In genomic region chr18:60069145-60069544, GRCh38 we compare ENCODE assay signal across 22 cellular contexts.
A peak's percentile ranks its signal among the peaks of the same experiment; 100 is the strongest.
DNase-seq lines count a peak whose midpoint lies in the region; ATAC-seq, FAIRE-seq and TF ChIP-seq lines count a peak whose summit lies in the region.
"Had no signal": no experiment of that assay in that cellular context is flagged by ENCODE, and none has a peak within 500 bp of the region (broad histone marks: within the 10 kb centered on the region; RNA-seq: fewer than 3 reads in every experiment).

No MANE protein-coding gene starts in this region.

- no peak overlapping the region for H4K5ac ChIP-seq in H1 (ENCODE audit: insufficient read length, low read depth, low read length)

- H2BK120ac ChIP-seq in H1 (replicated peaks; ENCODE audit: low read depth, low read length): no peak overlapping the region

- ATAC-seq in SK-N-SH treated with all-trans-retinoic acid at 6 μM for 48 hours (no peak), HG02763 (IDR thresholded peaks at IDR 0.05; ENCODE audit: unreplicated experiment) (no peak)
- ATAC-seq in activated CD8-positive, alpha-beta memory T cell treated with anti-CD3 and anti-CD28 coated beads, Interleukin-2, amount 10 ng/mL, durations not matched to agents 7 days and 5 days: no peak
- ATAC-seq: esophagus mucosa, left ventricle myocardium superior had no signal

- no peak overlapping the region for H3K27ac ChIP-seq in SK-N-SH (ENCODE audit: low read depth in 2 of 2, low read length in 1 of 2)
- H3K27ac ChIP-seq in OCI-LY7 (ENCODE audit: low read depth, low read length, poor library complexity, severe bottlenecking): no peak overlapping the region
- no peak overlapping the region for H3K27ac ChIP-seq in H1 (ENCODE audit: low read depth, low read length)
- H3K27ac ChIP-seq in left ventricle myocardium inferior (replicated peaks): no peak overlapping the region
- H3K27ac ChIP-seq: prostate gland, uterus had no signal

- 60% methylated on average over 2 of the region's 2 CpGs for WGBS in SK-N-SH (ENCODE audit: low lambda C conversion rate)
- WGBS in H1 (ENCODE audit: extremely low coverage in 1 of 2, insufficient coverage in 1 of 2, insufficient read length in 1 of 2, insufficient replicate concordance in 2 of 2, low coverage in 1 of 2, low lambda C conversion rate in 2 of 2, missing lambda C conversion rate in 1 of 2), 2 experiments: 80% methylated on average over 2 of the region's 2 CpGs; no CpG with 5 or more reads in 1 of the 2 experiments

- no peak overlapping the region for H2AFZ ChIP-seq in SK-N-SH (ENCODE audit: low read depth)
- H2AFZ ChIP-seq in OCI-LY7 (ENCODE audit: low read length): no peak overlapping the region
- H2AFZ ChIP-seq in H1 (ENCODE audit: low read length): no peak overlapping the region

- H4K20me1 ChIP-seq in SK-N-SH (ENCODE audit: insufficient read depth) (no peaks in the 10 kb centered on the region), OCI-LY7 (ENCODE audit: insufficient read depth, low read length) (no peaks in the 10 kb centered on the region), H1 (replicated peaks in 1 of 2; ENCODE audit: control insufficient read depth in 1 of 2, insufficient read depth in 2 of 2, low read length in 2 of 2) (no peaks in the 10 kb centered on the region)

- H3K4me1 ChIP-seq in SK-N-SH (ENCODE audit: control insufficient read depth in 1 of 2, insufficient read depth in 2 of 2, low read depth in 1 of 2, low read length in 1 of 2): no peaks in the 10 kb centered on the region
- H3K4me1 ChIP-seq in OCI-LY7 (ENCODE audit: insufficient read depth, low read length, poor library complexity, severe bottlenecking): no peaks in the 10 kb centered on the region
- H3K4me1 ChIP-seq in H1 (replicated peaks in 1 of 4; ENCODE audit: control insufficient read depth in 3 of 4, insufficient read depth in 4 of 4, low read length in 3 of 4): peaks cover 2 to 9% (median 7%) of the 10 kb centered on the region in 4 experiments; a peak in 5 of 7 replicates
- no peaks in the 10 kb centered on the region for H3K4me1 ChIP-seq in left ventricle myocardium inferior
- H3K4me1 ChIP-seq: prostate gland, uterus had no signal

- no peak overlapping the region for H2BK15ac ChIP-seq in H1 (ENCODE audit: low read length)

- H4K91ac ChIP-seq in H1 (replicated peaks; ENCODE audit: insufficient read length, low read length): no peak overlapping the region

- no peak for TF ChIP-seq EP300 in SK-N-SH (IDR thresholded peaks at IDR 0.05; ENCODE audit: borderline replicate concordance in 1 of 2, low read depth in 1 of 2, low read length in 1 of 2)
- no peak for TF ChIP-seq EP300 in H1 (IDR thresholded peaks at IDR 0.05; ENCODE audit: borderline replicate concordance in 1 of 2, low read depth in 2 of 2, low read length in 2 of 2)

- H3K56ac ChIP-seq in H1 (replicated peaks; ENCODE audit: insufficient read length, low read depth, low read length): no peak overlapping the region

- H3K4me1 Mint-ChIP-seq in activated CD8-positive, alpha-beta memory T cell treated with anti-CD3 and anti-CD28 coated beads, Interleukin-2, amount 10 ng/mL, durations not matched to agents 7 days and 5 days: no peaks in the 10 kb centered on the region
- H3K4me1 Mint-ChIP-seq: CD4-positive, CD25-positive, alpha-beta regulatory T cell had no signal

- peaks cover 2% of the 10 kb centered on the region for H3K27me3 Mint-ChIP-seq in activated CD8-positive, alpha-beta memory T cell treated with anti-CD3 and anti-CD28 coated beads, Interleukin-2, amount 10 ng/mL, durations not matched to agents 7 days and 5 days

- H3K9me2 ChIP-seq in SK-N-SH (no peaks in the 10 kb centered on the region), OCI-LY7 (ENCODE audit: insufficient read depth, low read length) (no peaks in the 10 kb centered on the region)

- H4K8ac ChIP-seq in H1 (ENCODE audit: extremely low read depth, insufficient read depth, low read length): no peak overlapping the region

- no peaks in the 10 kb centered on the region for H3K79me1 ChIP-seq in H1 (ENCODE audit: low read depth, low read length)

- DNase-seq in SK-N-SH (no peak), OCI-LY7 (ENCODE audit: low spot score) (no peak), H1 (ENCODE audit: low read depth in 1 of 2, low spot score in 2 of 2) (no peak), AG20443 (ENCODE audit: low spot score) (no peak), left ventricle myocardium inferior (no peak)
- DNase-seq in activated CD8-positive, alpha-beta memory T cell treated with anti-CD3 and anti-CD28 coated beads, Interleukin-2, amount 10 ng/mL, durations not matched to agents 7 days and 5 days: no peak
- DNase-seq: CD4-positive, CD25-positive, alpha-beta regulatory T cell; DMS79 treated with DMSO at 0.1 percent for 48 hours; glutamatergic neuron; Karpas-422; left ventricle myocardium superior; NCI-H1105 treated with DMSO at 0.1 percent for 48 hours; NCI-H2171; uterus had no signal

- POLR2A ChIA-PET in SK-N-SH (lab: Yijun Ruan, JAX): no interaction called here
- POLR2A ChIA-PET in OCI-LY7 (lab: Charles Lee): no interaction called here
- POLR2A ChIA-PET in H1 (lab: Charles Lee; ENCODE audit: partially characterized antibody): interaction anchor here (0.7 kb wide), 1 partner anchor 19 kb away, joined by 3 read pairs; no protein-coding TSS in a partner anchor

- H3K23ac ChIP-seq in H1 (ENCODE audit: insufficient read length): no peak overlapping the region

- no peak overlapping the region for H3K4me3 Mint-ChIP-seq in activated CD8-positive, alpha-beta memory T cell treated with anti-CD3 and anti-CD28 coated beads, Interleukin-2, amount 10 ng/mL, durations not matched to agents 7 days and 5 days
- H3K4me3 Mint-ChIP-seq: CD4-positive, CD25-positive, alpha-beta regulatory T cell had no signal

- H3K9ac ChIP-seq in SK-N-SH: no peak overlapping the region
- no peak overlapping the region for H3K9ac ChIP-seq in H1 (replicated peaks in 1 of 4; ENCODE audit: extremely low read depth in 1 of 4, low read depth in 3 of 4, low read length in 3 of 4)

- 0 out of 2 replicates have a peak overlapping the region, but pooled peaks have one; percentile 23 for H2BK20ac ChIP-seq in H1 (ENCODE audit: low read length)

- H3K9me3 Mint-ChIP-seq in activated CD8-positive, alpha-beta memory T cell treated with anti-CD3 and anti-CD28 coated beads, Interleukin-2, amount 10 ng/mL, durations not matched to agents 7 days and 5 days (ENCODE audit: low read depth): no peaks in the 10 kb centered on the region
- H3K9me3 Mint-ChIP-seq: activated T-helper 2 cell treated with anti-CD3 and anti-CD28 coated beads, Interferon-gamma antibody, Interleukin-2, Interleukin-4, amounts not matched to agents 10 μg/mL and 5 μg/mL and 100 μg/mL, durations not matched to agents 14 hours and 24 hours and 36 hours had no signal

- H3K27me3 ChIP-seq in SK-N-SH (ENCODE audit: insufficient read depth) (no peaks in the 10 kb centered on the region), H1 (replicated peaks in 1 of 4; ENCODE audit: control insufficient read depth in 3 of 4, extremely low read depth in 1 of 4, insufficient read depth in 3 of 4, low read length in 3 of 4) (no peaks in the 10 kb centered on the region), left ventricle myocardium inferior (ENCODE audit: low read depth) (no peaks in the 10 kb centered on the region)
- H3K27me3 ChIP-seq: uterus had no signal

- H2AK5ac ChIP-seq in H1 (ENCODE audit: low read depth, low read length): no peak overlapping the region

- no peak for TF ChIP-seq POLR2A in H1 (IDR thresholded peaks at IDR 0.05; ENCODE audit: control extremely low read depth in 1 of 2, low read depth in 2 of 2, low read length in 2 of 2)

- H3K79me2 ChIP-seq in SK-N-SH (ENCODE audit: insufficient read depth): no peaks in the 10 kb centered on the region
- H3K79me2 ChIP-seq in OCI-LY7 (ENCODE audit: insufficient read depth, low read depth, low read length): no peaks in the 10 kb centered on the region
- H3K79me2 ChIP-seq in H1 (ENCODE audit: control insufficient read depth in 1 of 2, insufficient read depth in 2 of 2, low read length in 2 of 2): no peaks in the 10 kb centered on the region

- no peaks in the 10 kb centered on the region for H3K9me3 ChIP-seq in SK-N-SH
- no peaks in the 10 kb centered on the region for H3K9me3 ChIP-seq in OCI-LY7 (ENCODE audit: low read length)
- H3K9me3 ChIP-seq in H1 (ENCODE audit: insufficient read depth in 2 of 2, low read depth in 1 of 2, low read length in 1 of 2): peaks cover 0 to 10% of the 10 kb centered on the region in 2 experiments; a peak in 1 of 4 replicates
- H3K9me3 ChIP-seq in left ventricle myocardium inferior (replicated peaks): peaks cover 4% of the 10 kb centered on the region
- H3K9me3 ChIP-seq: prostate gland, uterus had no signal

- H3K4me2 ChIP-seq in SK-N-SH: no peak overlapping the region
- H3K4me2 ChIP-seq in OCI-LY7 (ENCODE audit: low read length): no peak overlapping the region
- no peak overlapping the region for H3K4me2 ChIP-seq in H1 (ENCODE audit: insufficient read depth in 1 of 2, low read depth in 2 of 2, low read length in 2 of 2)
- H3K4me2 ChIP-seq: smooth muscle cell had no signal

- no peak overlapping the region for H2BK12ac ChIP-seq in H1 (ENCODE audit: low read depth, low read length)

- H3K4me3 ChIP-seq in SK-N-SH (ENCODE audit: low read depth in 2 of 2, low read length in 1 of 2) (no peak overlapping the region), OCI-LY7 (ENCODE audit: low read depth, low read length, poor library complexity, severe bottlenecking) (no peak overlapping the region), H1 (ENCODE audit: extremely low read depth in 1 of 4, insufficient read depth in 2 of 4, low read depth in 3 of 4, low read length in 4 of 4) (no peak overlapping the region), left ventricle myocardium inferior (no peak overlapping the region)
- H3K4me3 ChIP-seq: prostate gland, smooth muscle cell, uterus had no signal

- H3K4ac ChIP-seq in H1 (replicated peaks; ENCODE audit: insufficient read length, low read depth, low read length): no peak overlapping the region

- TF ChIP-seq RAD21 in SK-N-SH (IDR thresholded peaks at IDR 0.05; ENCODE audit: low read length) (no peak), H1 (IDR thresholded peaks at IDR 0.05 in 1 of 2, conservative IDR thresholded peaks at IDR 0.05 in 1 of 2; ENCODE audit: low read depth in 2 of 2, low read length in 2 of 2) (0 out of 4 replicates have a peak, but pooled peaks have one; percentile 8 to 9)

- intact Hi-C loops in OCI-LY7 (cut with micrococcal nuclease; ENCODE audit: unreplicated experiment): no loop called here
- intact Hi-C loops in left ventricle myocardium inferior (cut with micrococcal nuclease): no loop called here

- no peaks in the 10 kb centered on the region for H3K23me2 ChIP-seq in H1 (ENCODE audit: low read depth, low read length)

- no peaks in the 10 kb centered on the region for H3K36me3 ChIP-seq in SK-N-SH (replicated peaks in 1 of 2; ENCODE audit: control insufficient read depth in 1 of 2, insufficient read depth in 2 of 2, low read length in 1 of 2)
- no peaks in the 10 kb centered on the region for H3K36me3 ChIP-seq in OCI-LY7 (ENCODE audit: insufficient read depth, low read length)
- H3K36me3 ChIP-seq in H1 (ENCODE audit: control insufficient read depth in 2 of 4, insufficient read depth in 4 of 4, low read length in 3 of 4): 0 out of 8 replicates have a peak, but pooled peaks cover 0 to 5% (median 0%) of the 10 kb centered on the region in 4 experiments
- no peaks in the 10 kb centered on the region for H3K36me3 ChIP-seq in left ventricle myocardium inferior
- H3K36me3 ChIP-seq: prostate gland, uterus had no signal

- no peak overlapping the region for H3K14ac ChIP-seq in H1 (ENCODE audit: insufficient read length)

- FAIRE-seq in H1 (lab: Jason Lieb, UNC): peak; percentile 63
- FAIRE-seq: bronchial epithelial cell, HTR-8/SVneo had no signal

- no peak overlapping the region for H3K18ac ChIP-seq in H1 (ENCODE audit: extremely low read depth, low read length)

- H3K27ac Mint-ChIP-seq in activated CD8-positive, alpha-beta memory T cell treated with anti-CD3 and anti-CD28 coated beads, Interleukin-2, amount 10 ng/mL, durations not matched to agents 7 days and 5 days: no peak overlapping the region
- H3K27ac Mint-ChIP-seq: activated T-helper 2 cell treated with anti-CD3 and anti-CD28 coated beads, Interferon-gamma antibody, Interleukin-2, Interleukin-4, amounts not matched to agents 10 μg/mL and 5 μg/mL and 100 μg/mL, durations not matched to agents 14 hours and 24 hours and 36 hours; CD4-positive, CD25-positive, alpha-beta regulatory T cell had no signal

- H3F3A ChIP-seq in SK-N-SH (replicated peaks; ENCODE audit: insufficient read depth): no peaks in the 10 kb centered on the region

- H2BK5ac ChIP-seq in H1 (ENCODE audit: low read depth, low read length): no peak overlapping the region

- TF ChIP-seq CTCF in SK-N-SH (IDR thresholded peaks at IDR 0.05): peak; percentile 23; the same call in 1 of the 2 replicates
- TF ChIP-seq CTCF in OCI-LY7 (conservative IDR thresholded peaks at IDR 0.05; ENCODE audit: low read length): peak; percentile 39; the same call in 1 of the 2 replicates
- peak in 1 of 3 experiments; percentile 32; a peak in 1 of 4 replicates for TF ChIP-seq CTCF in H1 (IDR thresholded peaks at IDR 0.05; ENCODE audit: control extremely low read depth in 1 of 3, insufficient read depth in 1 of 3, low read depth in 1 of 3, low read length in 3 of 3)
- TF ChIP-seq CTCF in left ventricle myocardium inferior (IDR thresholded peaks at IDR 0.05; ENCODE audit: borderline replicate concordance): no peak

- no peaks in the 10 kb centered on the region for H3K36me3 Mint-ChIP-seq in activated CD8-positive, alpha-beta memory T cell treated with anti-CD3 and anti-CD28 coated beads, Interleukin-2, amount 10 ng/mL, durations not matched to agents 7 days and 5 days
- H3K36me3 Mint-ChIP-seq: CD4-positive, CD25-positive, alpha-beta regulatory T cell had no signal

- no TSS peak for BruUV-seq in OCI-LY7 (replicated peaks; lab: Mats Ljungman, UMichigan)

- CTCF ChIA-PET in SK-N-SH (lab: Yijun Ruan, JAX): interaction anchor here (1.0 to 1.4 kb wide), 3 partner anchors 21 to 480 kb away, joined by 3 to 4 read pairs (median 3); no protein-coding TSS in a partner anchor
- CTCF ChIA-PET in OCI-LY7 (lab: Charles Lee; ENCODE audit: unreplicated experiment): no interaction called here
- CTCF ChIA-PET in H1 (lab: Charles Lee; ENCODE audit: partially characterized antibody): interaction anchor here (0.6 to 1.5 kb wide), 6 partner anchors 13 to 1140 kb away, joined by 3 to 8 read pairs (median 4); no protein-coding TSS in a partner anchor
- CTCF ChIA-PET in activated CD8-positive, alpha-beta memory T cell treated with anti-CD3 and anti-CD28 coated beads, Interleukin-2, amount 10 ng/mL, durations not matched to agents 7 days and 5 days (lab: Charles Lee): no interaction called here

Comparison
In these comparisons a context has a peak if more than half of its experiments do, and no peak if none do; other contexts are left out.
1. CTCF ChIA-PET loops: an anchor here in SK-N-SH (1.0 to 1.4 kb wide) and H1 (0.6 to 1.5 kb wide); none called in OCI-LY7 and activated CD8-positive, alpha-beta memory T cell treated with anti-CD3 and anti-CD28 coated beads, Interleukin-2, amount 10 ng/mL, durations not matched to agents 7 days and 5 days.
2. Of the 17 proteins assayed by ChIP-seq in both H1 and SK-N-SH: peak only in H1: RAD21; only in SK-N-SH: none; in both: none; in neither: 15; mixed calls (peak in some experiments, not most) for 1.